22 cellular contexts compared by ENCODE assay signal in genomic region chr16:55734665-55735064, GRCh38.
"Had no signal": no experiment of that assay in that cellular context is flagged by ENCODE, and none has a peak within 500 bp of the region (broad histone marks: within the 10 kb centered on the region; RNA-seq: fewer than 3 reads in every experiment).

No MANE protein-coding gene starts in this region.

- H3K4me1 ChIP-seq: gastrocnemius medialis, neural progenitor cell, prostate gland, sigmoid colon, stomach, thyroid gland had no signal

- H3K36me3 Mint-ChIP-seq: memory B cell; naive thymus-derived CD4-positive, alpha-beta T cell; neural progenitor cell; stimulated activated effector memory CD8-positive, alpha-beta T cell treated with anti-CD3 and anti-CD28 coated beads, Interleukin-12 subunit alpha, Interleukin-12 subunit beta, amount 100 ng/mL, for 72 hours; type B pancreatic cell had no signal

- H3K36me3 ChIP-seq: gastrocnemius medialis, neural progenitor cell, prostate gland, sigmoid colon, stomach, thyroid gland had no signal

- DNase-seq: dorsolateral prefrontal cortex; effector CD4-positive, alpha-beta T cell; gastrocnemius medialis; head of caudate nucleus; kidney; midbrain; naive thymus-derived CD4-positive, alpha-beta T cell; right cardiac atrium; sigmoid colon; stimulated activated CD4-positive, alpha-beta T cell treated with anti-CD3 and anti-CD28 coated beads, Interleukin-2, amount 100 ng/mL, for 24 hours; stimulated activated CD4-positive, alpha-beta T cell treated with anti-CD3 and anti-CD28 coated beads, Interleukin-4, amount 100 ng/mL, for 24 hours; stimulated activated naive CD4-positive, alpha-beta T cell treated with Interleukin-2 at 50 U/mL for 16 hours; stomach; thyroid gland had no signal

- H3K4me3 Mint-ChIP-seq: memory B cell; naive thymus-derived CD4-positive, alpha-beta T cell; nephron; neural progenitor cell; stimulated activated effector memory CD8-positive, alpha-beta T cell treated with anti-CD3 and anti-CD28 coated beads, Interleukin-12 subunit alpha, Interleukin-12 subunit beta, amount 100 ng/mL, for 72 hours; type B pancreatic cell had no signal

- H3K9me3 ChIP-seq: gastrocnemius medialis, prostate gland, sigmoid colon, stomach, thyroid gland had no signal

- H3K27me3 ChIP-seq: neural progenitor cell, sigmoid colon, thyroid gland had no signal

- H3K9me3 Mint-ChIP-seq: nephron; neural progenitor cell; stimulated activated effector memory CD8-positive, alpha-beta T cell treated with anti-CD3 and anti-CD28 coated beads, Interleukin-12 subunit alpha, Interleukin-12 subunit beta, amount 100 ng/mL, for 72 hours; type B pancreatic cell had no signal

- H3K4me1 Mint-ChIP-seq: memory B cell; naive thymus-derived CD4-positive, alpha-beta T cell; nephron; neural progenitor cell had no signal

- H3K27ac Mint-ChIP-seq: memory B cell; nephron; neural progenitor cell; stimulated activated effector memory CD8-positive, alpha-beta T cell treated with anti-CD3 and anti-CD28 coated beads, Interleukin-12 subunit alpha, Interleukin-12 subunit beta, amount 100 ng/mL, for 72 hours; type B pancreatic cell had no signal

- H3K4me3 ChIP-seq: dorsolateral prefrontal cortex, gastrocnemius medialis, lung, neural progenitor cell, prostate gland, sigmoid colon, stomach, thyroid gland had no signal

- H3K27ac ChIP-seq: dorsolateral prefrontal cortex, epithelial cell of prostate, gastrocnemius medialis, neural progenitor cell, prostate gland, sigmoid colon, stomach, thyroid gland had no signal
